Comparison of ENCODE assay signal across 10 cellular contexts in genomic region chr4:5460106-5460801, GRCh38.
DNase-seq lines count a peak whose midpoint lies in the region; ATAC-seq and TF ChIP-seq lines count a peak whose summit lies in the region.
"Had no signal": no experiment of that assay in that cellular context is flagged by ENCODE, and none has a peak within 500 bp of the region (broad histone marks: within the 10 kb centered on the region; RNA-seq: fewer than 3 reads in every experiment).

No MANE protein-coding gene starts in this region.

- no peak overlapping the region for H2AFZ ChIP-seq in Karpas-422 (ENCODE audit: low read length)

- H3K9ac ChIP-seq in Karpas-422 (ENCODE audit: low read length) = no peak overlapping the region

- H3K4me1 Mint-ChIP-seq in chondrocyte (ENCODE audit: low read depth) = no peaks in the 10 kb centered on the region
- H3K4me1 Mint-ChIP-seq: T-cell had no signal

- H3K9me2 ChIP-seq in Karpas-422 (replicated peaks; ENCODE audit: insufficient read depth, low read length) = no peaks in the 10 kb centered on the region

- H3K36me3 ChIP-seq in Karpas-422 (ENCODE audit: insufficient read depth, low read length) = no peaks in the 10 kb centered on the region

- no peaks in the 10 kb centered on the region for H3K79me2 ChIP-seq in Karpas-422 (ENCODE audit: low read length)

- H3K4me2 ChIP-seq in Karpas-422 (ENCODE audit: low read depth, low read length, poor library complexity, severe bottlenecking) = no peak overlapping the region

- TF ChIP-seq CTCF in chondrocyte (IDR thresholded peaks at IDR 0.05) = peak; percentile 84

- H3K27me3 ChIP-seq in Karpas-422 (ENCODE audit: low read length) = no peaks in the 10 kb centered on the region

- peaks cover 8% of the 10 kb centered on the region for H3K36me3 Mint-ChIP-seq in chondrocyte (ENCODE audit: low read depth)
- H3K36me3 Mint-ChIP-seq: T-cell had no signal

- no peaks in the 10 kb centered on the region for H3K9me3 Mint-ChIP-seq in chondrocyte (ENCODE audit: low read depth)
- H3K9me3 Mint-ChIP-seq: T-cell had no signal

- no peaks in the 10 kb centered on the region for H4K20me1 ChIP-seq in Karpas-422 (ENCODE audit: insufficient read depth, low read depth, low read length)

- DNase-seq in ELR (ENCODE audit: low read depth) (peak; percentile 45), Karpas-422 (peak; percentile 71), chondrocyte (ENCODE audit: low spot score) (no peak), lung microvascular endothelial cell (ENCODE audit: low read depth in 2 of 2) (peak; percentile 43 to 63), NCI-H1694 treated with DMSO at 0.1 percent for 48 hours (lab: John Stamatoyannopoulos, UW) (no peak)
- DNase-seq in activated naive CD4-positive, alpha-beta T cell treated with Interleukin-2 at 50 U/mL for 16 hours = no peak

- H3K4me3 ChIP-seq in Karpas-422 (ENCODE audit: low read length) = no peak overlapping the region

- no peak overlapping the region for H3K27ac Mint-ChIP-seq in chondrocyte (ENCODE audit: unreplicated experiment)
- H3K27ac Mint-ChIP-seq: T-cell had no signal

- H3K27ac ChIP-seq in Karpas-422 (ENCODE audit: low read length) = no peak overlapping the region

- no peak for ATAC-seq in GM19324 (IDR thresholded peaks at IDR 0.05; ENCODE audit: low FRiP score, unreplicated experiment)
- no peak for ATAC-seq in GM21786 (IDR thresholded peaks at IDR 0.05; ENCODE audit: unreplicated experiment)
- ATAC-seq: left colon, T-cell had no signal

- no peaks in the 10 kb centered on the region for H3K27me3 Mint-ChIP-seq in chondrocyte (ENCODE audit: low read depth)
- H3K27me3 Mint-ChIP-seq: T-cell had no signal

- H3K4me3 Mint-ChIP-seq in chondrocyte (ENCODE audit: unreplicated experiment) = no peak overlapping the region
- H3K4me3 Mint-ChIP-seq: T-cell had no signal

- H3K9me3 ChIP-seq in Karpas-422 (ENCODE audit: low read length) = no peaks in the 10 kb centered on the region

- no peaks in the 10 kb centered on the region for H3K4me1 ChIP-seq in Karpas-422 (ENCODE audit: low read length)

Comparison
In these comparisons a context has a peak if more than half of its experiments do, and no peak if none do; other contexts are left out.
1. DNase-seq: peak in ELR (single experiment), Karpas-422 (single experiment) and lung microvascular endothelial cell (2 of 2); none in chondrocyte (single experiment), NCI-H1694 treated with DMSO at 0.1 percent for 48 hours (single experiment) and activated naive CD4-positive, alpha-beta T cell treated with Interleukin-2 at 50 U/mL for 16 hours (single experiment).